8 cellular contexts compared by ENCODE assay signal in the genomic region with DNA sequence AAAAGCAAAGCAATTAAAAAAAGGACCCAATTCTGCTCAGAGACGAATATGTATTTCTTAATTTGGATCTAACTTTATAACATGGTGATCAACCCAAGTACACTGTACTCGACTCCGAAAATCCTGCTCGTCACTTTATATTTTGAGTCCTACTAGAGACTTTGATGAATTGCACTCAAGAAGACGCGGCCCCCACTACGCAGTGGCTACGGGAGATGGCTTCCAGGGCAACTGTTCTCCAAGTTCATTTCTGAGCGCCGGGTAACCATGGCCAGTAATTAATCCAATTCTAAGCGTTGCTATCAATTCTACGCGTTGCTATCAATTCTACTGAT. TPM values are rescaled to one million over a fixed set of nuclear protein-coding genes. Genes with fewer than 3 reads are reported as not detected.
DNase-seq lines count a peak whose midpoint lies in the region; ATAC-seq and TF ChIP-seq lines count a peak whose summit lies in the region.

No MANE protein-coding gene starts in this region.

- DNase-seq in DMS79 (lab: John Stamatoyannopoulos, UW) (peak; percentile 23), DMS79 treated with DMSO at 0.1 percent for 48 hours (lab: John Stamatoyannopoulos, UW) (no peak), H7 (peak; percentile 30), LHCN-M2 (ENCODE audit: low read depth) (peak; percentile 42), left cardiac atrium (no peak), sigmoid colon (no peak), islet precursor cell (no peak)
- peak; percentile 26 for DNase-seq in activated naive CD4-positive, alpha-beta T cell treated with Interleukin-2 at 50 U/mL for 16 hours

- ATAC-seq in left cardiac atrium = peak; percentile 6 to 28

- H3K4me3 ChIP-seq in H7 (ENCODE audit: insufficient read depth, low read depth, low read length) = peak overlapping the region; percentile 81
- H3K4me3 ChIP-seq in sigmoid colon = peak overlapping the region; percentile 67 to 97 (median 82)

- peak overlapping the region; percentile 82 to 96 (median 90) for H3K27ac ChIP-seq in sigmoid colon

- 0 to 2% methylated on average over 13 of the region's 13 CpGs for WGBS in sigmoid colon, 2 donors

- H3K36me3 ChIP-seq in H7 (replicated peaks; ENCODE audit: control insufficient read depth, insufficient read depth, low read length) (peaks cover 2% of the 10 kb centered on the region; the same call in 1 of the 2 replicates), sigmoid colon (no peaks in the 10 kb centered on the region)

- intact Hi-C loops in left cardiac atrium (cut with DNase I) = no loop called here
- intact Hi-C loops in sigmoid colon (cut with DNase I) = loop anchor here (5.0 kb wide), 1 partner anchor 56 kb away; a partner anchor contains a TSS

- TF ChIP-seq EP300 in sigmoid colon (IDR thresholded peaks at IDR 0.05) = no peak

- TF ChIP-seq POLR2A in sigmoid colon (IDR thresholded peaks at IDR 0.05) = no peak

- no peak for TF ChIP-seq CTCF in sigmoid colon (IDR thresholded peaks at IDR 0.05)

- H3K4me1 ChIP-seq in sigmoid colon = peaks cover 0 to 20% (median 13%) of the 10 kb centered on the region in 4 donors

- no peaks in the 10 kb centered on the region for H3K9me3 ChIP-seq in sigmoid colon

- H3K27me3 ChIP-seq in H7 (ENCODE audit: control insufficient read depth, insufficient read depth, low read length) = no peaks in the 10 kb centered on the region
- H3K27me3 ChIP-seq in sigmoid colon = no peaks in the 10 kb centered on the region

RNA-seq across cellular contexts. Expression of a gene that starts 0.7 kb away (rescaled TPM):
- 65.1 and 75.7 TPM in 2 replicates for total RNA-seq in H7 (2014; rRNA removed; shearing (Covaris generic))
- total RNA-seq in LHCN-M2 (2014; rRNA removed) (47.6 and 53.1 TPM in 2 replicates), left cardiac atrium (10 to 100 TPM; 26.9 to 28.1 TPM), sigmoid colon (10 to 100 TPM; 41.8 to 55.8 (median 43.9) TPM)
- 24.0 TPM for polyA plus RNA-seq in LHCN-M2 (2012)
- 10 to 100 TPM; 14.3 to 23.1 (median 15.6) TPM for polyA plus RNA-seq in sigmoid colon

RNA-seq across cellular contexts. Expression of a gene that starts 46.7 kb away (rescaled TPM):
- not detected in 2 replicates for total RNA-seq in H7 (2014; rRNA removed; shearing (Covaris generic))
- total RNA-seq in LHCN-M2 (2014; rRNA removed) (not detected in 2 replicates), left cardiac atrium (not detected), sigmoid colon (not detected)
- polyA plus RNA-seq in LHCN-M2 (2012) = not detected
- not detected for polyA plus RNA-seq in sigmoid colon

RNA-seq across cellular contexts. Expression of a gene that starts 58.2 kb away (rescaled TPM):
- total RNA-seq in H7 (2014; rRNA removed; shearing (Covaris generic)) = 82.2 and 91.9 TPM in 2 replicates
- total RNA-seq in LHCN-M2 (2014; rRNA removed) (48.9 and 54.4 TPM in 2 replicates), left cardiac atrium (10 to 100 TPM; 24.2 to 24.8 TPM), sigmoid colon (10 to 100 TPM; 19.7 to 32.8 (median 27.6) TPM)
- polyA plus RNA-seq in LHCN-M2 (2012) = 23.0 TPM
- polyA plus RNA-seq in sigmoid colon = 10 to 100 TPM; 19.7 to 40.8 (median 22.2) TPM

RNA-seq across cellular contexts. Expression of a gene that starts 59.6 kb away (rescaled TPM):
- 16.9 and 17.6 TPM in 2 replicates for total RNA-seq in H7 (2014; rRNA removed; shearing (Covaris generic))
- total RNA-seq in LHCN-M2 (2014; rRNA removed) (34.6 and 40.2 TPM in 2 replicates), left cardiac atrium (10 to 100 TPM; 16.2 to 23.8 TPM), sigmoid colon (10 to 100 TPM; 21.9 to 36.0 (median 29.6) TPM)
- polyA plus RNA-seq in LHCN-M2 (2012) = 23.8 TPM
- 10 to 100 TPM; 15.0 to 44.9 (median 17.3) TPM for polyA plus RNA-seq in sigmoid colon

Comparison
In these comparisons a context has a peak if more than half of its experiments do, and no peak if none do; other contexts are left out.
1. DNase-seq: peak in DMS79 (single experiment), H7 (single experiment), LHCN-M2 (single experiment) and activated naive CD4-positive, alpha-beta T cell treated with Interleukin-2 at 50 U/mL for 16 hours (single experiment); none in DMS79 treated with DMSO at 0.1 percent for 48 hours (single experiment), left cardiac atrium (single experiment), sigmoid colon (single experiment) and islet precursor cell (single experiment).